Comparison of ENCODE assay signal across 31 cellular contexts in the genomic region with DNA sequence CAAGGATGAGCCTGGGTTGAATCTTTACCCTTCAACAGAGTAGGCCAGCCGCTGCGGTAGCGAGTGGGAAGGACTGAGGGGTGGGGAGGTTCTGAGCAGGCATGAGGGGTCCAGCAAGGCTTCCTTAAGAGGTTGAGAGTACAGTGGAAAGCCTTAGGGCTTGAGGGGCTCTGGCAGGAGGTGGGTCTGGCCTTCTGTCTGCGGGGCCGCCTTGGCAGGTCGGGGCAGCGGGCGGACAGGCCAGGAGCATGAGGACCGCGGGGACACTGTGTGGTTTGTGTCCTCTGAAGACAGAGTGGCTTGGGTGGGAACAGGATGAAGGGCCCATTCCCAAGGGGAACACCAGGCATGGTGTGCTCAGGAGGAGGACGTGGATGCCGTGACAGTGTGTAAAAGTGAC.
"Had no signal": no experiment of that assay in that cellular context is flagged by ENCODE, and none has a peak within 500 bp of the region (broad histone marks: within the 10 kb centered on the region; RNA-seq: fewer than 3 reads in every experiment).

No MANE protein-coding gene starts in this region.

- DNase-seq: activated B cell treated with CpG ODN at 0.5 μM for 24 hours; activated CD4-positive, alpha-beta T cell treated with anti-CD3 and anti-CD28 coated beads for 48 hours; activated CD4-positive, alpha-beta T cell treated with anti-CD3 and anti-CD28 coated beads, Interleukin-2, amount 50 U/mL, for 1 hour; activated CD4-positive, alpha-beta T cell treated with anti-CD3 and anti-CD28 coated beads, Interleukin-2, amount 50 U/mL, for 48 hours; activated CD8-positive, alpha-beta memory T cell treated with anti-CD3 and anti-CD28 coated beads for 24 hours; activated CD8-positive, alpha-beta T cell treated with anti-CD3 and anti-CD28 coated beads for 36 hours; activated effector memory CD4-positive, alpha-beta T cell treated with anti-CD3 and anti-CD28 coated beads, Interleukin-2, amount 50 U/mL, for 16 hours; activated naive CD4-positive, alpha-beta T cell; activated naive CD4-positive, alpha-beta T cell treated with anti-CD3 and anti-CD28 coated beads, Interleukin-2, amount 10 ng/mL, durations not matched to agents 7 days and 5 days; activated naive CD8-positive, alpha-beta T cell treated with anti-CD3 and anti-CD28 coated beads, Interleukin-2, amount 10 ng/mL, durations not matched to agents 7 days and 5 days; activated T-cell treated with anti-CD3 and anti-CD28 coated beads, Interleukin-2, amount 50 U/mL, for 4 hours; central memory CD4-positive, alpha-beta T cell; cerebellar nuclear complex; colonic mucosa; effector CD8-positive, alpha-beta T cell; foreskin fibroblast; head of caudate nucleus; T-helper 1 cell; T-helper 17 cell; T1000; WERI-Rb-1 had no signal

- H3K36me3 Mint-ChIP-seq: activated naive CD4-positive, alpha-beta T cell treated with anti-CD3 and anti-CD28 coated beads, Interleukin-2, amount 10 ng/mL, durations not matched to agents 7 days and 5 days; activated naive CD4-positive, alpha-beta T cell treated with anti-CD3 and anti-CD28 coated beads, Interleukin-2, amount 50 U/mL, for 72 hours; activated naive CD8-positive, alpha-beta T cell treated with anti-CD3 and anti-CD28 coated beads, Interleukin-2, amount 10 ng/mL, durations not matched to agents 7 days and 5 days had no signal

- FAIRE-seq: frontal cortex had no signal

- H3K4me1 ChIP-seq: ascending aorta, colonic mucosa had no signal

- H3K4me3 ChIP-seq: ascending aorta, breast epithelium, cardiac muscle cell, colonic mucosa had no signal

- H3K36me3 ChIP-seq: ascending aorta, breast epithelium, cardiac muscle cell, colonic mucosa had no signal

- H3K9me3 ChIP-seq: ascending aorta, breast epithelium, colonic mucosa had no signal

- H3K4me3 Mint-ChIP-seq: activated B cell treated with CpG ODN at 0.5 μM for 24 hours; activated CD8-positive, alpha-beta T cell treated with anti-CD3 and anti-CD28 coated beads for 36 hours; activated naive CD4-positive, alpha-beta T cell treated with anti-CD3 and anti-CD28 coated beads, Interleukin-2, amount 10 ng/mL, durations not matched to agents 7 days and 5 days; activated naive CD8-positive, alpha-beta T cell treated with anti-CD3 and anti-CD28 coated beads, Interleukin-2, amount 10 ng/mL, durations not matched to agents 7 days and 5 days; activated T-cell treated with anti-CD3 and anti-CD28 coated beads, Interleukin-2, amount 50 U/mL, for 4 hours; activated T-helper 17 cell treated with anti-CD3 and anti-CD28 coated beads, Interleukin-2, amount 50 U/mL, for 72 hours; brain; T-helper 17 cell; T-helper 2 cell treated with Interferon-gamma antibody and Interleukin-4, amounts not matched to agents 5 μg/mL and 100 μg/mL, for 36 hours had no signal

- H3K4me1 Mint-ChIP-seq: activated B cell treated with CpG ODN at 0.5 μM for 24 hours; activated naive CD4-positive, alpha-beta T cell treated with anti-CD3 and anti-CD28 coated beads, Interleukin-2, amount 10 ng/mL, durations not matched to agents 7 days and 5 days; activated naive CD8-positive, alpha-beta T cell treated with anti-CD3 and anti-CD28 coated beads, Interleukin-2, amount 10 ng/mL, durations not matched to agents 7 days and 5 days; activated T-helper 17 cell treated with anti-CD3 and anti-CD28 coated beads, Interleukin-2, amount 50 U/mL, for 72 hours had no signal

- H3K27me3 ChIP-seq: ascending aorta, breast epithelium, cardiac muscle cell, colonic mucosa had no signal

- H3K27ac Mint-ChIP-seq: activated B cell treated with CpG ODN at 0.5 μM for 24 hours; activated CD8-positive, alpha-beta T cell treated with anti-CD3 and anti-CD28 coated beads for 36 hours; activated naive CD4-positive, alpha-beta T cell treated with anti-CD3 and anti-CD28 coated beads, Interleukin-2, amount 10 ng/mL, durations not matched to agents 7 days and 5 days; activated naive CD4-positive, alpha-beta T cell treated with anti-CD3 and anti-CD28 coated beads, Interleukin-2, amount 50 U/mL, for 72 hours; activated naive CD8-positive, alpha-beta T cell treated with anti-CD3 and anti-CD28 coated beads, Interleukin-2, amount 10 ng/mL, durations not matched to agents 7 days and 5 days; activated T-helper 17 cell treated with anti-CD3 and anti-CD28 coated beads, Interleukin-2, amount 50 U/mL, for 72 hours; T-helper 17 cell; T-helper 2 cell treated with Interferon-gamma antibody and Interleukin-4, amounts not matched to agents 5 μg/mL and 100 μg/mL, for 36 hours had no signal

- H3K27me3 Mint-ChIP-seq: activated naive CD8-positive, alpha-beta T cell treated with anti-CD3 and anti-CD28 coated beads, Interleukin-2, amount 10 ng/mL, durations not matched to agents 7 days and 5 days had no signal

- ATAC-seq: activated CD4-positive, CD25-positive, alpha-beta regulatory T cell treated with anti-CD3 and anti-CD28 coated beads, Interleukin-2, amount 50 U/mL, for 24 hours; activated CD8-positive, alpha-beta T cell treated with anti-CD3 and anti-CD28 coated beads for 36 hours; activated naive CD4-positive, alpha-beta T cell treated with anti-CD3 and anti-CD28 coated beads, Interleukin-2, amount 50 U/mL, for 72 hours; activated T-cell treated with anti-CD3 and anti-CD28 coated beads, Interleukin-2, amount 50 U/mL, for 4 hours; activated T-helper 17 cell treated with anti-CD3 and anti-CD28 coated beads, Interleukin-2, amount 50 U/mL, for 72 hours; esophagus mucosa; T-helper 17 cell had no signal

- H3K27ac ChIP-seq: ascending aorta, breast epithelium, cardiac muscle cell, colonic mucosa, WERI-Rb-1 had no signal

- H3K9me3 Mint-ChIP-seq: activated B cell treated with CpG ODN at 0.5 μM for 24 hours; activated CD8-positive, alpha-beta T cell treated with anti-CD3 and anti-CD28 coated beads for 36 hours; activated naive CD4-positive, alpha-beta T cell treated with anti-CD3 and anti-CD28 coated beads, Interleukin-2, amount 10 ng/mL, durations not matched to agents 7 days and 5 days; activated naive CD4-positive, alpha-beta T cell treated with anti-CD3 and anti-CD28 coated beads, Interleukin-2, amount 50 U/mL, for 72 hours; activated naive CD8-positive, alpha-beta T cell treated with anti-CD3 and anti-CD28 coated beads, Interleukin-2, amount 10 ng/mL, durations not matched to agents 7 days and 5 days; activated T-cell treated with anti-CD3 and anti-CD28 coated beads, Interleukin-2, amount 50 U/mL, for 4 hours; activated T-helper 17 cell treated with anti-CD3 and anti-CD28 coated beads, Interleukin-2, amount 50 U/mL, for 72 hours; brain; T-helper 2 cell treated with Interferon-gamma antibody and Interleukin-4, amounts not matched to agents 5 μg/mL and 100 μg/mL, for 36 hours had no signal
